Comparison of ENCODE assay signal across 9 cellular contexts in genomic region chr20:19735446-19735845, GRCh38. TPM values are rescaled to one million over a fixed set of nuclear protein-coding genes. Genes with fewer than 3 reads are reported as not detected.
DNase-seq lines count a peak whose midpoint lies in the region; ATAC-seq and TF ChIP-seq lines count a peak whose summit lies in the region.
"Had no signal": no experiment of that assay in that cellular context is flagged by ENCODE, and none has a peak within 500 bp of the region (broad histone marks: within the 10 kb centered on the region; RNA-seq: fewer than 3 reads in every experiment).

No MANE protein-coding gene starts in this region.

- no peak for TF ChIP-seq CTCF in liver (IDR thresholded peaks at IDR 0.05; ENCODE audit: low read depth, low read length, missing input control)
- no peak for TF ChIP-seq CTCF in tibial artery (IDR thresholded peaks at IDR 0.05)

- intact Hi-C loops in tibial artery (cut with DNase I; ENCODE audit: low total_unique reads): no loop called here

- H3K27ac Mint-ChIP-seq in activated T-cell treated with anti-CD3 and anti-CD28 coated beads, Interleukin-2, amount 50 U/mL, for 72 hours: no peak overlapping the region
- H3K27ac Mint-ChIP-seq in naive thymus-derived CD8-positive, alpha-beta T cell: no peak overlapping the region

- no peak overlapping the region for H3K4me3 ChIP-seq in liver (ENCODE audit: low read depth in 1 of 3, low read length in 3 of 3)
- H3K4me3 ChIP-seq in tibial artery: no peak overlapping the region

- H3K36me3 Mint-ChIP-seq in activated T-cell treated with anti-CD3 and anti-CD28 coated beads, Interleukin-2, amount 50 U/mL, for 72 hours (ENCODE audit: insufficient read depth in 2 of 2): no peaks in the 10 kb centered on the region
- no peaks in the 10 kb centered on the region for H3K36me3 Mint-ChIP-seq in naive thymus-derived CD8-positive, alpha-beta T cell

- no peaks in the 10 kb centered on the region for H3K27me3 Mint-ChIP-seq in activated T-cell treated with anti-CD3 and anti-CD28 coated beads, Interleukin-2, amount 50 U/mL, for 72 hours (ENCODE audit: low read depth)
- peaks cover 0 to 7% (median 2%) of the 10 kb centered on the region in 5 donors for H3K27me3 Mint-ChIP-seq in naive thymus-derived CD8-positive, alpha-beta T cell

- 62% methylated on average over 6 of the region's 6 CpGs for WGBS in liver

- H3K36me3 ChIP-seq in liver (ENCODE audit: control insufficient read depth in 4 of 4, insufficient read depth in 3 of 4, low read depth in 1 of 4, low read length in 3 of 4) (no peaks in the 10 kb centered on the region), tibial artery (no peaks in the 10 kb centered on the region)

- H3K27me3 ChIP-seq in liver (ENCODE audit: control insufficient read depth in 4 of 4, insufficient read depth in 4 of 4, low read length in 3 of 4): peaks cover 0 to 3% (median 0%) of the 10 kb centered on the region in 4 donors
- H3K27me3 ChIP-seq in tibial artery: no peaks in the 10 kb centered on the region

- H3K27ac ChIP-seq in liver (ENCODE audit: low read depth in 1 of 2, low read length in 2 of 2): no peak overlapping the region
- peak overlapping the region; percentile 28 to 37 for H3K27ac ChIP-seq in tibial artery

- no peaks in the 10 kb centered on the region for H3K9me3 Mint-ChIP-seq in activated T-cell treated with anti-CD3 and anti-CD28 coated beads, Interleukin-2, amount 50 U/mL, for 72 hours
- H3K9me3 Mint-ChIP-seq in naive thymus-derived CD8-positive, alpha-beta T cell: no peaks in the 10 kb centered on the region

- peak in 1 of 2 donors; percentile 13 for DNase-seq in activated T-cell treated with anti-CD3 and anti-CD28 coated beads, Interleukin-2, amount 50 U/mL, for 72 hours
- DNase-seq in activated T-cell treated with anti-CD3 and anti-CD28 coated beads, Interleukin-2, amount 50 U/mL, for 1 hour: no peak
- DNase-seq in NCI-H524 treated with DMSO at 0.1 percent for 48 hours (lab: John Stamatoyannopoulos, UW) (peak; percentile 37), dedifferentiated amniotic fluid mesenchymal stem cell (ENCODE audit: extremely low spot score) (peak; percentile 80), tibial artery (peak; percentile 89 to 92), cortex of kidney (lab: John Stamatoyannopoulos, UW) (no peak)
- DNase-seq in naive thymus-derived CD8-positive, alpha-beta T cell: no peak

- POLR2A ChIA-PET in naive thymus-derived CD8-positive, alpha-beta T cell (lab: Charles Lee): no interaction called here

- peak; percentile 26 to 60 for ATAC-seq in activated T-cell treated with anti-CD3 and anti-CD28 coated beads, Interleukin-2, amount 50 U/mL, for 72 hours (replicated peaks in 1 of 2)
- ATAC-seq in naive thymus-derived CD8-positive, alpha-beta T cell: no peak

- no peaks in the 10 kb centered on the region for H3K4me1 ChIP-seq in liver (ENCODE audit: control insufficient read depth in 4 of 4, insufficient read depth in 4 of 4, low read length in 3 of 4)
- peaks cover 3 to 16% (median 11%) of the 10 kb centered on the region in 4 donors for H3K4me1 ChIP-seq in tibial artery

- H3K9ac ChIP-seq in liver (ENCODE audit: low read depth in 1 of 2, low read length in 2 of 2): no peak overlapping the region

- no peak for TF ChIP-seq RAD21 in liver (IDR thresholded peaks at IDR 0.05)

- H3K4me1 Mint-ChIP-seq in activated T-cell treated with anti-CD3 and anti-CD28 coated beads, Interleukin-2, amount 50 U/mL, for 72 hours (ENCODE audit: low read depth): peaks cover 11% of the 10 kb centered on the region
- H3K4me1 Mint-ChIP-seq in naive thymus-derived CD8-positive, alpha-beta T cell: peaks cover 0 to 8% (median 0%) of the 10 kb centered on the region in 4 donors

- H3K9me3 ChIP-seq in liver (ENCODE audit: control insufficient read depth in 4 of 4, low read length in 3 of 4): no peaks in the 10 kb centered on the region
- no peaks in the 10 kb centered on the region for H3K9me3 ChIP-seq in tibial artery

- no peak overlapping the region for H3K4me3 Mint-ChIP-seq in activated T-cell treated with anti-CD3 and anti-CD28 coated beads, Interleukin-2, amount 50 U/mL, for 72 hours
- H3K4me3 Mint-ChIP-seq in naive thymus-derived CD8-positive, alpha-beta T cell: no peak overlapping the region

TF ChIP-seq in liver, 16 proteins besides CTCF, POLR2A, EP300 and RAD21:
- no peak for TF ChIP-seq SP1 (IDR thresholded peaks at IDR 0.05)
- peak; percentile 29 to 53 for TF ChIP-seq JUND (IDR thresholded peaks at IDR 0.05)

RNA-seq across cellular contexts. Expression of gene RIN2, which starts 22.6 kb away (rescaled TPM):
- total RNA-seq in activated T-cell treated with anti-CD3 and anti-CD28 coated beads, Interleukin-2, amount 50 U/mL, for 72 hours: not detected
- total RNA-seq in liver: 10 to 100 TPM in 1 of 2 donors, 1 to 10 TPM in 1; 7.7 to 16.6 TPM
- polyA plus RNA-seq in liver: 1 to 10 TPM; 3.4 to 4.9 TPM
- under 1 TPM; 0.27 to 0.29 TPM for total RNA-seq in naive thymus-derived CD8-positive, alpha-beta T cell
- not detected for polyA plus RNA-seq in naive thymus-derived CD8-positive, alpha-beta T cell
- total RNA-seq: activated CD8-positive, alpha-beta memory T cell treated with anti-CD3 and anti-CD28 coated beads for 36 hours had no signal

Comparison
In these comparisons a context has a peak if more than half of its experiments do, and no peak if none do; other contexts are left out.
1. ATAC-seq: peak in activated T-cell treated with anti-CD3 and anti-CD28 coated beads, Interleukin-2, amount 50 U/mL, for 72 hours (2 of 2); none in naive thymus-derived CD8-positive, alpha-beta T cell (0 of 2).
2. DNase-seq: peak in NCI-H524 treated with DMSO at 0.1 percent for 48 hours (single experiment), dedifferentiated amniotic fluid mesenchymal stem cell (single experiment) and tibial artery (2 of 2); none in activated T-cell treated with anti-CD3 and anti-CD28 coated beads, Interleukin-2, amount 50 U/mL, for 1 hour (single experiment), cortex of kidney (single experiment) and naive thymus-derived CD8-positive, alpha-beta T cell (0 of 10).
3. H3K27ac ChIP-seq: peak in tibial artery (2 of 2); none in liver (0 of 2).
4. RNA of gene RIN2, which starts 22.6 kb away (total RNA-seq): 7.7 to 16.6 TPM in liver; 0.27 to 0.29 TPM in naive thymus-derived CD8-positive, alpha-beta T cell and not detected in activated T-cell treated with anti-CD3 and anti-CD28 coated beads, Interleukin-2, amount 50 U/mL, for 72 hours; every median in the first group is over 4 times any median in the second.